Comparison of ENCODE assay signal across 8 cellular contexts in the genomic region with DNA sequence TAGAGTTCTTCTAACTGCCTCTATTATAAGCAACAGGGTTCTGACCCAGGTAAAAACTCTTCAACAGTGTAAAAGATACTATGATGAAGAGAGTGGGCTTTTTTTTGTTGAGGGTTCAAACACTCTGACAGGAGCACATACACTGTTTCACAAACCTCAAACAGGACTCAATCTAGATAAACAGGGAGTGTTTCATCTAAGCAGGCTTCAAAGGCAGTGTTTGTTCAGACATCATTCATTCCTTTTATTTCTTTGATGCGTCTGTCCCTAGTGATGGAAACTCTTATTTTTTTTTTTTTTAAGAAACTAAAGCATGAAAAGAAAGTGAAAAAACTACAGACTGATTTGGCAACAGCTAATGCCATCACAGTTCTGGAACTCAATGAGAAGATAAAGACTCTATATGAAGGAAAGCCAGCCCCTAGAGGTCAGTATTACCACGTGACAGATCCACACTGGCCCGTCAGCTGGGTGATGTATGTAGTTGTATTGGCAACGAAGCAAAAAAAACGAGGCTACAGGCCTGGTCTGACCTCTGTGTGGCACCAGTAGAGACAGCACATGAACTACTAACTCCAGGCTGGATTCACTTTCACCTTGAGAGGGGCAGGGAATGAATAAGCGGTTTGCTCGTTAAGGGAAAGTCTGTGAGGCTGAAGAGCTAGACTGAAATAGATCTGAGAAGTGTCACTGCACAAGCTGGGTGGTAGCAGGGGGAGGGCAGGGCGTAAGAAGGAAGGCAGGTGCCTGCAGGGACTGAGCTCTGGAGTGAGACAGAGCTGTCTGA.
DNase-seq lines count a peak whose midpoint lies in the region; ATAC-seq and TF ChIP-seq lines count a peak whose summit lies in the region.

No MANE protein-coding gene starts in this region.

- peak overlapping the region; percentile 32 for H3K4me2 ChIP-seq in osteoblast (ENCODE audit: insufficient read depth, low read length)

- H4K20me1 ChIP-seq in osteoblast (ENCODE audit: insufficient read depth, low read length) = no peaks in the 10 kb centered on the region

- no peaks in the 10 kb centered on the region for H3K36me3 ChIP-seq in osteoblast (ENCODE audit: insufficient read depth, low read length)
- no peaks in the 10 kb centered on the region for H3K36me3 ChIP-seq in esophagus squamous epithelium

- peak; percentile 36 for TF ChIP-seq CTCF in fibroblast of villous mesenchyme (IDR thresholded peaks at IDR 0.05; ENCODE audit: insufficient read depth, low read depth, low read length)
- peak; percentile 27 for TF ChIP-seq CTCF in osteoblast (IDR thresholded peaks at IDR 0.05; ENCODE audit: extremely low read depth, low read depth, low read length)
- TF ChIP-seq CTCF in esophagus squamous epithelium (IDR thresholded peaks at IDR 0.05) = peak in 2 of 6 experiments; percentile 13 to 31

- 19 to 22% methylated on average over 8 of the region's 8 CpGs for WGBS in esophagus squamous epithelium, 2 donors

- H3K27me3 ChIP-seq in osteoblast (ENCODE audit: insufficient read depth, low read length) = peaks cover 2% of the 10 kb centered on the region
- peaks cover 0 to 4% (median 0%) of the 10 kb centered on the region in 4 donors for H3K27me3 ChIP-seq in esophagus squamous epithelium

- H3K9me3 ChIP-seq in osteoblast (ENCODE audit: low read depth, low read length) (no peaks in the 10 kb centered on the region), esophagus squamous epithelium (no peaks in the 10 kb centered on the region)

- H3K79me2 ChIP-seq in osteoblast (ENCODE audit: insufficient read depth, low read length) = no peaks in the 10 kb centered on the region

- TF ChIP-seq POLR2A in esophagus squamous epithelium (IDR thresholded peaks at IDR 0.05) = no peak

- DNase-seq in COLO668 (lab: John Stamatoyannopoulos, UW; ENCODE audit: unreplicated experiment) = peak; percentile 70
- DNase-seq in NCI-H2081 (lab: John Stamatoyannopoulos, UW) = peak; percentile 37 to 63
- peak; percentile 40 for DNase-seq in activated CD4-positive, alpha-beta T cell treated with anti-CD3 and anti-CD28 coated beads for 48 hours
- DNase-seq in fibroblast of villous mesenchyme (ENCODE audit: low read depth) = peak; percentile 55
- DNase-seq in osteoblast (ENCODE audit: insufficient read length, low spot score, missing footprints) = peak; percentile 74
- no peak for DNase-seq in esophagus squamous epithelium (lab: John Stamatoyannopoulos, UW)

- H3K4me3 ChIP-seq in fibroblast of villous mesenchyme (ENCODE audit: low read depth, low read length) (no peak overlapping the region), osteoblast (ENCODE audit: insufficient read depth, low read length) (no peak overlapping the region), esophagus squamous epithelium (no peak overlapping the region)

- peak overlapping the region; percentile 52 for H2AFZ ChIP-seq in osteoblast (ENCODE audit: low read length)

- intact Hi-C loops in esophagus squamous epithelium (cut with DNase I) = no loop called here

- peaks cover 12% of the 10 kb centered on the region for H3K4me1 ChIP-seq in osteoblast (ENCODE audit: insufficient read depth, low read length)
- H3K4me1 ChIP-seq in esophagus squamous epithelium = peaks cover 11 to 33% (median 14%) of the 10 kb centered on the region in 3 donors

- H3K27ac ChIP-seq in osteoblast (ENCODE audit: low read depth, low read length) = no peak overlapping the region
- no peak overlapping the region for H3K27ac ChIP-seq in esophagus squamous epithelium

- ATAC-seq in GM18868 (IDR thresholded peaks at IDR 0.05; ENCODE audit: unreplicated experiment) (peak; percentile 84), HG02970 (IDR thresholded peaks at IDR 0.05; ENCODE audit: low FRiP score, unreplicated experiment) (peak; percentile 85)
